21 cellular contexts compared by ENCODE assay signal in the genomic region with DNA sequence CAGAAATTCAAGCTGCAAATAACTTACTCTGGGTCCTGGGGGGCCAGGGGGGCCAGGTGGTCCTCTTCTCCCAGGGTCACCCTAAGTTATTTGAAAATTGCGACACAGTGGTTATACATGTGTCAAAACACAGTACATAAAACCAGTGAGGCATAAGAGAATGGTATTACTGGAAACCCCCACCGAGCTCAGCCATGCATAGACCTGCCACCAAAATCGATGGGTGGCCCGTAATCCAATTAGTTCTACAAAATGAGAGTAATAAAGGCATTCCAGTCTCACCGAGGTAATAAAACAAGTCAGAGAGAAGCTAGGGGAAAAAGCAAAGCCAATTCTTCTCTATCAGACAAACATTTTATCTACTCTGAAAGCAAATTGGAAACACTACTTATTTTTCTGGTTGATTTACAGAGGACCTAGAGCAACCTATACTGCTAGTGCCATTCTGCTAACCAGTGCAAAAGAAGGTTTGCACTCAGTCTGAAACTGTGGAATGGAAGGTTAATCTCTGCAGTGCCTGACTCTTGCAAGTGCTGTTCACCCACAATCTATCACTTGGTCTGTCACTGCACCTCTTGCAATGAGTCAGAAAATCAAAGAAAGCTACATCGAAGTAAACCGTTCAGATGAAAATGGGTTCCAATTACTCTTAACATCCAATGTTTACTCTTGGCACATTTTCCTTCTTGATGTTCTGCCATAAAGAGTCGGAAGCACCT. TPM values are rescaled to one million over a fixed set of nuclear protein-coding genes. Genes with fewer than 3 reads are reported as not detected.
DNase-seq lines count a peak whose midpoint lies in the region; ATAC-seq and TF ChIP-seq lines count a peak whose summit lies in the region.
"Had no signal": no experiment of that assay in that cellular context is flagged by ENCODE, and none has a peak within 500 bp of the region (broad histone marks: within the 10 kb centered on the region; RNA-seq: fewer than 3 reads in every experiment).

No MANE protein-coding gene starts in this region.

- H3K9me3 Mint-ChIP-seq in activated T-cell treated with anti-CD3 and anti-CD28 coated beads, Interleukin-2, amount 50 U/mL, for 72 hours: peaks cover 0 to 2% of the 10 kb centered on the region in 2 donors
- peaks cover 4% of the 10 kb centered on the region for H3K9me3 Mint-ChIP-seq in activated T-cell treated with anti-CD3 and anti-CD28 coated beads, Interleukin-2, amount 50 U/mL, for 24 hours
- H3K9me3 Mint-ChIP-seq: activated naive CD8-positive, alpha-beta T cell treated with anti-CD3 and anti-CD28 coated beads, Interleukin-2, amount 50 U/mL, for 24 hours; activated T-helper 17 cell treated with anti-CD3 and anti-CD28 coated beads, Interleukin-2, amount 50 U/mL, for 72 hours had no signal

- no peaks in the 10 kb centered on the region for H3K27me3 ChIP-seq in kidney epithelial cell (ENCODE audit: control insufficient read depth, insufficient read depth, low read length)
- H3K27me3 ChIP-seq: BLaER1 had no signal

- H3K36me3 ChIP-seq in kidney epithelial cell (ENCODE audit: control insufficient read depth, insufficient read depth, low read length): no peaks in the 10 kb centered on the region
- H3K36me3 ChIP-seq: BLaER1 had no signal

- H3K27me3 Mint-ChIP-seq in activated T-cell treated with anti-CD3 and anti-CD28 coated beads, Interleukin-2, amount 50 U/mL, for 72 hours (ENCODE audit: low read depth): peaks cover 11% of the 10 kb centered on the region
- H3K27me3 Mint-ChIP-seq in activated T-cell treated with anti-CD3 and anti-CD28 coated beads, Interleukin-2, amount 50 U/mL, for 24 hours: peaks cover 19% of the 10 kb centered on the region

- H3K36me3 Mint-ChIP-seq in activated T-cell treated with anti-CD3 and anti-CD28 coated beads, Interleukin-2, amount 50 U/mL, for 72 hours (ENCODE audit: insufficient read depth in 2 of 2): no peaks in the 10 kb centered on the region
- no peaks in the 10 kb centered on the region for H3K36me3 Mint-ChIP-seq in activated T-cell treated with anti-CD3 and anti-CD28 coated beads, Interleukin-2, amount 50 U/mL, for 24 hours (ENCODE audit: low read depth)

- ATAC-seq in activated T-cell treated with anti-CD3 and anti-CD28 coated beads, Interleukin-2, amount 50 U/mL, for 72 hours (replicated peaks in 1 of 2): no peak
- ATAC-seq: activated CD4-positive, CD25-positive, alpha-beta regulatory T cell treated with anti-CD3 and anti-CD28 coated beads, Interleukin-2, amount 50 U/mL, for 24 hours; activated naive CD8-positive, alpha-beta T cell treated with anti-CD3 and anti-CD28 coated beads, Interleukin-2, amount 50 U/mL, for 24 hours; activated T-helper 17 cell treated with anti-CD3 and anti-CD28 coated beads, Interleukin-2, amount 50 U/mL, for 72 hours had no signal

- H3K27ac Mint-ChIP-seq in activated T-cell treated with anti-CD3 and anti-CD28 coated beads, Interleukin-2, amount 50 U/mL, for 72 hours: no peak overlapping the region
- H3K27ac Mint-ChIP-seq in activated T-cell treated with anti-CD3 and anti-CD28 coated beads, Interleukin-2, amount 50 U/mL, for 24 hours: no peak overlapping the region
- H3K27ac Mint-ChIP-seq: activated naive CD8-positive, alpha-beta T cell treated with anti-CD3 and anti-CD28 coated beads, Interleukin-2, amount 50 U/mL, for 24 hours; activated T-helper 17 cell treated with anti-CD3 and anti-CD28 coated beads, Interleukin-2, amount 50 U/mL, for 72 hours had no signal

- no peak overlapping the region for H3K4me3 Mint-ChIP-seq in activated T-cell treated with anti-CD3 and anti-CD28 coated beads, Interleukin-2, amount 50 U/mL, for 72 hours
- H3K4me3 Mint-ChIP-seq in activated T-cell treated with anti-CD3 and anti-CD28 coated beads, Interleukin-2, amount 50 U/mL, for 24 hours: no peak overlapping the region
- H3K4me3 Mint-ChIP-seq: activated naive CD8-positive, alpha-beta T cell treated with anti-CD3 and anti-CD28 coated beads, Interleukin-2, amount 50 U/mL, for 24 hours; activated T-helper 17 cell treated with anti-CD3 and anti-CD28 coated beads, Interleukin-2, amount 50 U/mL, for 72 hours had no signal

- no peaks in the 10 kb centered on the region for H3K4me1 Mint-ChIP-seq in activated T-cell treated with anti-CD3 and anti-CD28 coated beads, Interleukin-2, amount 50 U/mL, for 72 hours (ENCODE audit: low read depth)
- no peaks in the 10 kb centered on the region for H3K4me1 Mint-ChIP-seq in activated T-cell treated with anti-CD3 and anti-CD28 coated beads, Interleukin-2, amount 50 U/mL, for 24 hours (ENCODE audit: low read depth)
- H3K4me1 Mint-ChIP-seq: activated naive CD8-positive, alpha-beta T cell treated with anti-CD3 and anti-CD28 coated beads, Interleukin-2, amount 50 U/mL, for 24 hours; activated T-helper 17 cell treated with anti-CD3 and anti-CD28 coated beads, Interleukin-2, amount 50 U/mL, for 72 hours had no signal

- H3K4me3 ChIP-seq in kidney epithelial cell (ENCODE audit: low read depth, low read length): no peak overlapping the region
- H3K4me3 ChIP-seq: BLaER1, dorsolateral prefrontal cortex had no signal

- DNase-seq in NCI-H748 (lab: John Stamatoyannopoulos, UW; ENCODE audit: unreplicated experiment) (peak; percentile 21), NCI-H748 treated with DMSO at 0.1 percent for 48 hours (lab: John Stamatoyannopoulos, UW) (no peak), NCI-H69 (lab: John Stamatoyannopoulos, UW) (peak; percentile 10), kidney epithelial cell (ENCODE audit: low read depth) (peak; percentile 10), iPS-NIHi11 (ENCODE audit: low spot score) (no peak), A172 (ENCODE audit: low spot score) (no peak)
- no peak for DNase-seq in activated T-cell treated with anti-CD3 and anti-CD28 coated beads, Interleukin-2, amount 50 U/mL, for 72 hours
- no peak for DNase-seq in activated T-cell treated with anti-CD3 and anti-CD28 coated beads, Interleukin-2, amount 50 U/mL, for 24 hours
- DNase-seq: 8988T; activated naive CD8-positive, alpha-beta T cell treated with anti-CD3 and anti-CD28 coated beads, Interleukin-2, amount 50 U/mL, for 24 hours; DMS 273 treated with DMSO at 0.1 percent for 48 hours; dorsolateral prefrontal cortex; erythroblast; GF-D8; GOT3; NCI-H2029 treated with DMSO at 0.1 percent for 48 hours; NCI-H526 had no signal

- TF ChIP-seq CTCF in kidney epithelial cell (IDR thresholded peaks at IDR 0.05; ENCODE audit: insufficient read depth, low read length, poor library complexity, severe bottlenecking): no peak

RNA-seq across cellular contexts. Expression of gene COL9A1, which starts 32.4 kb away (rescaled TPM):
- total RNA-seq in kidney epithelial cell: not detected in 2 replicates
- total RNA-seq in activated T-cell treated with anti-CD3 and anti-CD28 coated beads, Interleukin-2, amount 50 U/mL, for 72 hours: not detected
- total RNA-seq in A172 (2014; rRNA removed; shearing (Covaris generic)): not detected in 2 replicates
- total RNA-seq: activated CD8-positive, alpha-beta memory T cell treated with anti-CD3 and anti-CD28 coated beads for 36 hours had no signal

Comparison
In these comparisons a context has a peak if more than half of its experiments do, and no peak if none do; other contexts are left out.
1. DNase-seq: peak in NCI-H748 (single experiment), NCI-H69 (single experiment) and kidney epithelial cell (single experiment); none in NCI-H748 treated with DMSO at 0.1 percent for 48 hours (single experiment), iPS-NIHi11 (single experiment), activated T-cell treated with anti-CD3 and anti-CD28 coated beads, Interleukin-2, amount 50 U/mL, for 72 hours (0 of 2), A172 (single experiment) and activated T-cell treated with anti-CD3 and anti-CD28 coated beads, Interleukin-2, amount 50 U/mL, for 24 hours (single experiment).